In the genomic region with DNA sequence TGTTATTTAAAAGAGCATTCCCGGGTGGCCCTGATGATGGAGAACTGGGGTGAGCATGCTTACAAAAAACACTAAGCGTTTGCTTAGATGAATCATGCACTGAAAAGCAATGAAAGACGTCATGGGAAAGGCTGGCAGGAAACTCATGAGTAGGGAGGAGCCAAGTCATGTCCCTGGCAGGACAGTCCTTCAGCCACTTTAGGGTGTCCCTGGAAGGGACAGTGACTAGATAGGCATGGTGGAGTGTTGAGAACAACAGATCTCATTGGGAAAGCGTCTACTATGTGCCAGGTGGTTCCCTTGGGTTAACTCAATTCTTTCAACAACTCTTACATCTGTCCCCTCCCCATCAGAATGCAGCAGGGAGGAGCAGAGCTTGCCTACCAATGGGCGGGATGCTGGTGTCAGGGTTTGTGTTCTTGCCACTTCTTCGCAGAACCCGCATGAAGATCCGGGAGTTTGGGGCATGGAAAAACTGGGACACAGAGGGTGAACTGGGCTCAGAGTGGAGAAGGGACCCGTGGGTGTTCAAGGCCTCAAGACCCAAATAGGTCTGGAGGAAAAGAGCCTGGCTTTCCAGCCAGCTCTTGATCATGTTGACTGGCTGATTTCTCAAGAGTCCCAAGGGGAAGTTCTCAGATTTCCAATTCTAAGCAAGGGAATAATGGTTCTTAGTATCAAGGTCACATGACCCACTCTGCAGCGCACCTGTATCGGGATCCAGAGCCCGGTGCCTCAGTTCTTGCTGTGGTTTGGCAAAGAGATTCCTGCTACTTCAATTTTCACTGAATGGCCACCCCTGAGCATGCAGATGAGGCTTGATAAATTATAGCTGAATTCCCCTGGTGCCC, we compare ENCODE assay signal across 9 cellular contexts.
DNase-seq lines count a peak whose midpoint lies in the region; TF ChIP-seq lines count a peak whose summit lies in the region.
"Had no signal": no experiment of that assay in that cellular context is flagged by ENCODE, and none has a peak within 500 bp of the region (broad histone marks: within the 10 kb centered on the region; RNA-seq: fewer than 3 reads in every experiment).

No MANE protein-coding gene starts in this region.

- H3K23ac ChIP-seq in neuronal stem cell (ENCODE audit: low read depth, low read length, poor library complexity) = no peak overlapping the region

- H3K14ac ChIP-seq in neuronal stem cell (ENCODE audit: low read length) = no peak overlapping the region

- no peaks in the 10 kb centered on the region for H3K36me3 ChIP-seq in OCI-LY3 (replicated peaks; ENCODE audit: low read depth, low read length)
- no peaks in the 10 kb centered on the region for H3K36me3 ChIP-seq in esophagus (ENCODE audit: control insufficient read depth in 2 of 2, insufficient read depth in 2 of 2, low read length in 1 of 2)
- H3K36me3 ChIP-seq in osteoblast (ENCODE audit: insufficient read depth, low read length) = no peaks in the 10 kb centered on the region
- H3K36me3 ChIP-seq in neuronal stem cell (replicated peaks in 1 of 2; ENCODE audit: control insufficient read depth in 2 of 2, insufficient read depth in 2 of 2, low read length in 2 of 2) = no peaks in the 10 kb centered on the region

- TF ChIP-seq CTCF in OCI-LY3 (IDR thresholded peaks at IDR 0.05; ENCODE audit: low read depth, low read length) (no peak), osteoblast (IDR thresholded peaks at IDR 0.05; ENCODE audit: extremely low read depth, low read depth, low read length) (no peak)

- whole genome bisulfite sequencing in esophagus, 2 donors = 68 to 70% methylated on average over 12 of the region's 12 CpGs
- no CpG with 5 or more reads among the region's 12 CpGs for WGBS in neuronal stem cell (ENCODE audit: extremely low coverage in 2 of 2, insufficient read length in 2 of 2, insufficient replicate concordance in 1 of 2), 2 donors

- no peak overlapping the region for H2BK12ac ChIP-seq in neuronal stem cell (ENCODE audit: low read length)

- H4K20me1 ChIP-seq in OCI-LY3 (ENCODE audit: insufficient read depth, low read length) (no peaks in the 10 kb centered on the region), osteoblast (ENCODE audit: insufficient read depth, low read length) (no peaks in the 10 kb centered on the region)

- DNase-seq in ELF-1 (ENCODE audit: low read depth, low spot score) (peak; percentile 46), osteoblast (ENCODE audit: insufficient read length, low spot score, missing footprints) (peak; percentile 73), neuronal stem cell (ENCODE audit: low spot score) (no peak), SKM-1 treated with dmso at 0.1 percent for 144 hours (lab: John Stamatoyannopoulos, UW; ENCODE audit: unreplicated experiment) (no peak), NCI-H2081 treated with DMSO at 0.1 percent for 48 hours (lab: John Stamatoyannopoulos, UW) (no peak), COR-L47 (lab: John Stamatoyannopoulos, UW) (no peak)
- DNase-seq: activated CD4-positive, alpha-beta T cell treated with anti-CD3 and anti-CD28 coated beads, Interleukin-2, amount 50 U/mL, for 48 hours had no signal

- H2BK5ac ChIP-seq in neuronal stem cell (ENCODE audit: low read length) = no peak overlapping the region

- H3K18ac ChIP-seq in neuronal stem cell (ENCODE audit: low read length) = no peak overlapping the region

- no peak overlapping the region for H4K8ac ChIP-seq in neuronal stem cell (ENCODE audit: low read depth, low read length)

- H3K27me3 ChIP-seq in OCI-LY3 (ENCODE audit: low read depth, low read length) (peaks cover 34% of the 10 kb centered on the region), esophagus (ENCODE audit: control insufficient read depth in 1 of 2, insufficient read depth in 2 of 2, low read length in 2 of 2) (no peaks in the 10 kb centered on the region), osteoblast (ENCODE audit: insufficient read depth, low read length) (no peaks in the 10 kb centered on the region), neuronal stem cell (ENCODE audit: control insufficient read depth in 3 of 3, insufficient read depth in 3 of 3, low read depth in 1 of 3, low read length in 3 of 3) (no peaks in the 10 kb centered on the region)

- H3K27ac ChIP-seq in OCI-LY3 (ENCODE audit: low read length) (no peak overlapping the region), esophagus (ENCODE audit: low read depth in 2 of 2, low read length in 1 of 2) (peak overlapping the region; percentile 33 to 45), osteoblast (ENCODE audit: low read depth, low read length) (peak overlapping the region; percentile 52), neuronal stem cell (replicated peaks; ENCODE audit: low read length) (no peak overlapping the region)

- peaks cover 16% of the 10 kb centered on the region for H3K4me1 ChIP-seq in OCI-LY3 (ENCODE audit: low read length)
- peaks cover 0 to 13% of the 10 kb centered on the region in 2 donors for H3K4me1 ChIP-seq in esophagus (ENCODE audit: control insufficient read depth in 2 of 2, insufficient read depth in 2 of 2, low read length in 1 of 2)
- peaks cover 14% of the 10 kb centered on the region for H3K4me1 ChIP-seq in osteoblast (ENCODE audit: insufficient read depth, low read length)
- H3K4me1 ChIP-seq in neuronal stem cell (ENCODE audit: control insufficient read depth in 2 of 2, insufficient read depth in 1 of 2, low read depth in 1 of 2, low read length in 2 of 2) = no peaks in the 10 kb centered on the region

- H2AFZ ChIP-seq in OCI-LY3 (ENCODE audit: low read depth, low read length) = no peak overlapping the region
- peak overlapping the region; percentile 24 for H2AFZ ChIP-seq in osteoblast (ENCODE audit: low read length)
- no peak overlapping the region for H2AFZ ChIP-seq in neuronal stem cell (ENCODE audit: low read length)

- no peak overlapping the region for H2AK5ac ChIP-seq in neuronal stem cell (ENCODE audit: low read depth, low read length)

- H3K9ac ChIP-seq in OCI-LY3 (ENCODE audit: low read length) (no peak overlapping the region), neuronal stem cell (ENCODE audit: low read depth, low read length, poor library complexity) (no peak overlapping the region)

- H3K4me2 ChIP-seq in OCI-LY3 (ENCODE audit: low read length) (peak overlapping the region; percentile 42), osteoblast (ENCODE audit: insufficient read depth, low read length) (no peak overlapping the region), neuronal stem cell (ENCODE audit: insufficient read depth, low read length, poor library complexity, severe bottlenecking) (no peak overlapping the region)

- no peak overlapping the region for H2BK120ac ChIP-seq in neuronal stem cell (ENCODE audit: low read depth, low read length)

- no peak overlapping the region for H3K4ac ChIP-seq in neuronal stem cell (ENCODE audit: low read length)

- H3K79me1 ChIP-seq in neuronal stem cell (ENCODE audit: low read depth, low read length) = no peaks in the 10 kb centered on the region

- no peaks in the 10 kb centered on the region for H3K79me2 ChIP-seq in OCI-LY3 (ENCODE audit: low read length)
- no peaks in the 10 kb centered on the region for H3K79me2 ChIP-seq in osteoblast (ENCODE audit: insufficient read depth, low read length)

- no peak overlapping the region for H4K91ac ChIP-seq in neuronal stem cell (ENCODE audit: low read depth, low read length, poor library complexity)

- no peak overlapping the region for H2BK15ac ChIP-seq in neuronal stem cell (ENCODE audit: low read length)

- H3K9me3 ChIP-seq in OCI-LY3 (ENCODE audit: insufficient read depth, low read length) (no peaks in the 10 kb centered on the region), esophagus (ENCODE audit: control insufficient read depth in 2 of 2, insufficient read depth in 1 of 2, low read depth in 1 of 2, low read length in 1 of 2) (no peaks in the 10 kb centered on the region), osteoblast (ENCODE audit: low read depth, low read length) (no peaks in the 10 kb centered on the region), neuronal stem cell (replicated peaks in 1 of 2; ENCODE audit: control insufficient read depth in 2 of 2, insufficient read depth in 1 of 2, low read depth in 1 of 2, low read length in 2 of 2) (peaks cover 0 to 2% of the 10 kb centered on the region in 2 donors)

- no peak overlapping the region for H3K4me3 ChIP-seq in OCI-LY3 (ENCODE audit: low read length)
- H3K4me3 ChIP-seq in esophagus (ENCODE audit: low read depth in 1 of 2, low read length in 2 of 2) = no peak overlapping the region
- no peak overlapping the region for H3K4me3 ChIP-seq in osteoblast (ENCODE audit: insufficient read depth, low read length)
- H3K4me3 ChIP-seq in neuronal stem cell (ENCODE audit: low read length in 2 of 2) = no peak overlapping the region

Comparison
In these comparisons a context has a peak if more than half of its experiments do, and no peak if none do; other contexts are left out.
1. DNase-seq: peak in ELF-1 (single experiment) and osteoblast (single experiment); none in neuronal stem cell (single experiment), SKM-1 treated with dmso at 0.1 percent for 144 hours (single experiment), NCI-H2081 treated with DMSO at 0.1 percent for 48 hours (single experiment) and COR-L47 (single experiment).
2. H3K27ac ChIP-seq: peak in esophagus (2 of 2) and osteoblast (single experiment); none in OCI-LY3 (single experiment) and neuronal stem cell (single experiment).